Comparison of ENCODE assay signal across 1 cellular context in genomic region chr18:3451989-3452749, GRCh38.
TF ChIP-seq lines count a peak whose summit lies in the region.

No MANE protein-coding gene starts in this region.

TF ChIP-seq in GM23338, 12 proteins besides CTCF, POLR2A, EP300 and RAD21 (continued from another document):
- TF ChIP-seq ETS1 (IDR thresholded peaks at IDR 0.05) (no peak), NANOG (IDR thresholded peaks at IDR 0.05; ENCODE audit: borderline replicate concordance) (no peak), ZNF331 (CRISPR knock-in tag; IDR thresholded peaks at IDR 0.05; ENCODE audit: low read depth) (no peak), STAT1 (IDR thresholded peaks at IDR 0.05; ENCODE audit: unreplicated experiment) (no peak), REST (IDR thresholded peaks at IDR 0.05; ENCODE audit: unreplicated experiment) (no peak), ZNF114 (CRISPR knock-in tag; IDR thresholded peaks at IDR 0.05) (no peak), EZH2phosphoT487 (IDR thresholded peaks at IDR 0.05; ENCODE audit: unreplicated experiment) (no peak)
